8 cellular contexts compared by ENCODE assay signal in the genomic region with DNA sequence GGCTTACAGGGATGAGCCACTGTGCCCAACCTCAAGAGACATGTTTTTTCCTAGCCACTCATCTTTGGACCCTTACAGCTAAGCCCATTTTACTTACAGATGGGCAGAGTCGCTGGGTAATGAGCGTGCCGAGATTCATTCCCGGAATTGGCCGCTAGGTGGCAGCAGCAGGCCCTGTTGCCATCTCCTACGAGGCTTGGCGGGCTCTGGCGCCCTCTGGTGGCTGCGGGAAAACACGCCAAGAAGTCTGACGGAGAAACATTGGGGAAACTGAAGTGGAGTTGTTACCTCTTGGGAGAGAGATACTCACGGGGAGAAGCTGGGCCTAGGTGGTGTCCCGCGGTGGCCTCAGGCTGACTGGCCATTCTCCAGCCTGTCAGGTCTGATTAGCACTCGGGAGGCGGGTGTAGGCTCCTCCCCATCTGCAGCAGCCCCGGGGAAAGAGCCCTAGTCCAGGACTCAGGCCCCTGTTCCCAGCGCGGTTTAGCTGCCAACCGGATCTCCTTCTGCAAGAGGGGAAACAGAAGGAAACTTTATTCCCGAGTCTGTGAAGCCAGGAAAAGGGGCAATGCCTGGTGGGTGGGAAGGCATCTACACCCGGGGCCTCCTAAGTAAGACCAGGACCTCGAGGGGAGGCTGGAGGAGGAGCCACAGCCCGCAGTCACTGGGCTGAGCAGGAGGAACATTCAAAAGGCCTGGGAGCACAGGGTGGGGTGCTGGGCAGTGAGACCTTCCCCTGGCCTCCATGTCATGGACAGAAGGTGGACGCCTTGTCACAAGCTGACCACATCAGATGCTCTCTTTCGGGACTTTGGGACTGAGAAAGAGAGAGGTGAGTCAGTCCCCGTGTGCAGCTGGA. TPM values are rescaled to one million over a fixed set of nuclear protein-coding genes. Genes with fewer than 3 reads are reported as not detected.
DNase-seq lines count a peak whose midpoint lies in the region; ATAC-seq and TF ChIP-seq lines count a peak whose summit lies in the region.

No MANE protein-coding gene starts in this region.

- TF ChIP-seq POLR2A in upper lobe of left lung (IDR thresholded peaks at IDR 0.05), result no peak

- ATAC-seq in GM21786 (IDR thresholded peaks at IDR 0.05; ENCODE audit: unreplicated experiment), result peak; percentile 56
- ATAC-seq in activated naive CD4-positive, alpha-beta T cell treated with anti-CD3 and anti-CD28 coated beads, Interleukin-2, amount 50 U/mL, for 72 hours, result peak; percentile 83 to 86
- peak; percentile 91 to 93 for ATAC-seq in upper lobe of left lung (ENCODE audit: low FRiP score in 2 of 2)

- H3K9me3 ChIP-seq in parathyroid adenoma (ENCODE audit: control insufficient read depth, low read length), result no peaks in the 10 kb centered on the region
- no peaks in the 10 kb centered on the region for H3K9me3 ChIP-seq in upper lobe of left lung

- H2AFZ ChIP-seq in parathyroid adenoma, result peak overlapping the region; percentile 28

- intact Hi-C loops in CD14-positive monocyte (cut with micrococcal nuclease), result loop anchor here in 1 of 2 donors (5.0 kb wide), 1 partner anchor 176 kb away; no protein-coding TSS in a partner anchor
- intact Hi-C loops in head of caudate nucleus (cut with DNase I), result loop anchor here (10.0 kb wide), 1 partner anchor 173 kb away; no protein-coding TSS in a partner anchor

- H3K4me3 ChIP-seq in parathyroid adenoma (ENCODE audit: low read depth, low read length) (no peak overlapping the region), upper lobe of left lung (no peak overlapping the region)

- TF ChIP-seq EP300 in upper lobe of left lung (IDR thresholded peaks at IDR 0.05), result no peak

- peaks cover 0 to 2% (median 0%) of the 10 kb centered on the region in 7 donors for H3K9me3 Mint-ChIP-seq in CD14-positive monocyte
- no peaks in the 10 kb centered on the region for H3K9me3 Mint-ChIP-seq in activated naive CD4-positive, alpha-beta T cell treated with anti-CD3 and anti-CD28 coated beads, Interleukin-2, amount 50 U/mL, for 72 hours

- peak; percentile 100 for TF ChIP-seq CTCF in CD14-positive monocyte (IDR thresholded peaks at IDR 0.05)
- peak; percentile 99 for TF ChIP-seq CTCF in parathyroid adenoma (IDR thresholded peaks at IDR 0.05)
- TF ChIP-seq CTCF in upper lobe of left lung (IDR thresholded peaks at IDR 0.05), result peak; percentile 99 to 100 (median 100)

- no peak overlapping the region for H3K4me3 Mint-ChIP-seq in CD14-positive monocyte

- no peak overlapping the region for H3K4me2 ChIP-seq in parathyroid adenoma (ENCODE audit: low read length)

- peaks cover 2 to 6% (median 3%) of the 10 kb centered on the region in 3 donors for H3K27me3 Mint-ChIP-seq in CD14-positive monocyte (ENCODE audit: low read depth in 3 of 3)

- H3K27ac ChIP-seq in parathyroid adenoma (no peak overlapping the region), upper lobe of left lung (peak overlapping the region in 1 of 4 donors; percentile 13)

- no peak overlapping the region for H3K9ac ChIP-seq in parathyroid adenoma

- 12 to 15% methylated on average over 23 to 27 of the region's 27 CpGs for WGBS in upper lobe of left lung, 2 donors

- H3K27me3 ChIP-seq in parathyroid adenoma (ENCODE audit: control insufficient read depth, insufficient read depth, low read length), result no peaks in the 10 kb centered on the region
- no peaks in the 10 kb centered on the region for H3K27me3 ChIP-seq in upper lobe of left lung

- H3K36me3 Mint-ChIP-seq in CD14-positive monocyte, result peaks cover 29 to 46% of the 10 kb centered on the region in 2 donors
- H3K36me3 Mint-ChIP-seq in activated naive CD4-positive, alpha-beta T cell treated with anti-CD3 and anti-CD28 coated beads, Interleukin-2, amount 50 U/mL, for 72 hours, result no peaks in the 10 kb centered on the region

- peak; percentile 93 for DNase-seq in CD14-positive monocyte (ENCODE audit: low spot score)
- peak; percentile 66 for DNase-seq in NCI-H1417 treated with DMSO at 0.1 percent for 48 hours (lab: John Stamatoyannopoulos, UW)
- DNase-seq in SW 1271 (lab: John Stamatoyannopoulos, UW), result peak; percentile 51 to 85
- DNase-seq in activated naive CD4-positive, alpha-beta T cell treated with anti-CD3 and anti-CD28 coated beads, Interleukin-2, amount 50 U/mL, for 72 hours (ENCODE audit: low spot score in 2 of 2), result peak; percentile 93 to 100
- DNase-seq in head of caudate nucleus, result peak; percentile 77 to 100 (median 95)
- DNase-seq in upper lobe of left lung, result peak; percentile 95 to 97

- no peaks in the 10 kb centered on the region for H3K4me1 ChIP-seq in parathyroid adenoma
- peaks cover 3 to 9% (median 7%) of the 10 kb centered on the region in 4 donors for H3K4me1 ChIP-seq in upper lobe of left lung

- no peaks in the 10 kb centered on the region for H3K79me2 ChIP-seq in parathyroid adenoma

- peak overlapping the region in 1 of 7 donors; percentile 19 for H3K27ac Mint-ChIP-seq in CD14-positive monocyte
- H3K27ac Mint-ChIP-seq in activated naive CD4-positive, alpha-beta T cell treated with anti-CD3 and anti-CD28 coated beads, Interleukin-2, amount 50 U/mL, for 72 hours, result peak overlapping the region in 1 of 2 donors; percentile 50

- peaks cover 15% of the 10 kb centered on the region for H3K4me1 Mint-ChIP-seq in CD14-positive monocyte

- no peaks in the 10 kb centered on the region for H3K36me3 ChIP-seq in parathyroid adenoma (ENCODE audit: control insufficient read depth, insufficient read depth, low read length)
- peaks cover 4 to 31% (median 20%) of the 10 kb centered on the region in 4 donors for H3K36me3 ChIP-seq in upper lobe of left lung

RNA-seq across cellular contexts. Expression of gene PTGES2, which starts 9.7 kb away (rescaled TPM):
- 10 to 100 TPM; 42.0 to 49.4 TPM for polyA plus RNA-seq in CD14-positive monocyte
- 10 to 100 TPM in 1 of 2 donors, 1 to 10 TPM in 1; 6.6 to 50.6 TPM for total RNA-seq in activated naive CD4-positive, alpha-beta T cell treated with anti-CD3 and anti-CD28 coated beads, Interleukin-2, amount 50 U/mL, for 72 hours
- total RNA-seq in upper lobe of left lung, result 100 to 1,000 TPM in 1 of 6 donors, 10 to 100 TPM in 5; 45.9 to 116 (median 61.1) TPM

RNA-seq across cellular contexts. Expression of gene LCN2, which starts 31.4 kb away (rescaled TPM):
- under 1 TPM in 1 of 2 donors, not detected in 1; 0.83 TPM for polyA plus RNA-seq in CD14-positive monocyte
- not detected for total RNA-seq in activated naive CD4-positive, alpha-beta T cell treated with anti-CD3 and anti-CD28 coated beads, Interleukin-2, amount 50 U/mL, for 72 hours
- 100 to 1,000 TPM in 2 of 6 donors, 10 to 100 TPM in 3, 1 to 10 TPM in 1; 9.0 to 193 (median 38.2) TPM for total RNA-seq in upper lobe of left lung

RNA-seq across cellular contexts. Expression of gene BBLN, which starts 42.2 kb away (rescaled TPM):
- polyA plus RNA-seq in CD14-positive monocyte, result 10 to 100 TPM; 51.5 to 54.5 TPM
- 10 to 100 TPM; 67.6 to 82.2 TPM for total RNA-seq in activated naive CD4-positive, alpha-beta T cell treated with anti-CD3 and anti-CD28 coated beads, Interleukin-2, amount 50 U/mL, for 72 hours
- total RNA-seq in upper lobe of left lung, result 100 to 1,000 TPM in 3 of 6 donors, 10 to 100 TPM in 3; 62.4 to 204 (median 102) TPM

RNA-seq across cellular contexts. Expression of gene SLC25A25, which starts 49.8 kb away (rescaled TPM):
- 1 to 10 TPM; 5.1 to 6.3 TPM for polyA plus RNA-seq in CD14-positive monocyte
- total RNA-seq in activated naive CD4-positive, alpha-beta T cell treated with anti-CD3 and anti-CD28 coated beads, Interleukin-2, amount 50 U/mL, for 72 hours, result 10 to 100 TPM; 10.9 to 19.0 TPM
- total RNA-seq in upper lobe of left lung, result 10 to 100 TPM; 23.6 to 40.2 (median 33.7) TPM

RNA-seq across cellular contexts. Expression of gene NAIF1, which starts 50.7 kb away (rescaled TPM):
- 1 to 10 TPM; 4.6 to 5.6 TPM for polyA plus RNA-seq in CD14-positive monocyte
- total RNA-seq in activated naive CD4-positive, alpha-beta T cell treated with anti-CD3 and anti-CD28 coated beads, Interleukin-2, amount 50 U/mL, for 72 hours, result 10 to 100 TPM in 1 of 2 donors, 1 to 10 TPM in 1; 9.8 to 12.7 TPM
- total RNA-seq in upper lobe of left lung, result 10 to 100 TPM in 5 of 6 donors, 1 to 10 TPM in 1; 8.0 to 37.7 (median 13.0) TPM

Comparison
In these comparisons a context has a peak if more than half of its experiments do, and no peak if none do; other contexts are left out.
1. RNA of gene LCN2, which starts 31.4 kb away (total RNA-seq): 9.0 to 193 TPM in upper lobe of left lung; not detected in activated naive CD4-positive, alpha-beta T cell treated with anti-CD3 and anti-CD28 coated beads, Interleukin-2, amount 50 U/mL, for 72 hours; every median in the first group is over 10 times any median in the second.
2. Peak in every context shown above with its lines, with median percentiles within 50 percentile points of each other: DNase-seq, CTCF ChIP-seq and ATAC-seq.